8 cellular contexts compared by ENCODE assay signal in genomic region chr12:71663561-71664410, GRCh38. TPM values are rescaled to one million over a fixed set of nuclear protein-coding genes. Genes with fewer than 3 reads are reported as not detected.
DNase-seq lines count a peak whose midpoint lies in the region; ATAC-seq and TF ChIP-seq lines count a peak whose summit lies in the region.

THAP2 (plus strand) TSS chr12:71664301; CDS start chr12:71664510, 209 bp downstream.
A gene with protein sequence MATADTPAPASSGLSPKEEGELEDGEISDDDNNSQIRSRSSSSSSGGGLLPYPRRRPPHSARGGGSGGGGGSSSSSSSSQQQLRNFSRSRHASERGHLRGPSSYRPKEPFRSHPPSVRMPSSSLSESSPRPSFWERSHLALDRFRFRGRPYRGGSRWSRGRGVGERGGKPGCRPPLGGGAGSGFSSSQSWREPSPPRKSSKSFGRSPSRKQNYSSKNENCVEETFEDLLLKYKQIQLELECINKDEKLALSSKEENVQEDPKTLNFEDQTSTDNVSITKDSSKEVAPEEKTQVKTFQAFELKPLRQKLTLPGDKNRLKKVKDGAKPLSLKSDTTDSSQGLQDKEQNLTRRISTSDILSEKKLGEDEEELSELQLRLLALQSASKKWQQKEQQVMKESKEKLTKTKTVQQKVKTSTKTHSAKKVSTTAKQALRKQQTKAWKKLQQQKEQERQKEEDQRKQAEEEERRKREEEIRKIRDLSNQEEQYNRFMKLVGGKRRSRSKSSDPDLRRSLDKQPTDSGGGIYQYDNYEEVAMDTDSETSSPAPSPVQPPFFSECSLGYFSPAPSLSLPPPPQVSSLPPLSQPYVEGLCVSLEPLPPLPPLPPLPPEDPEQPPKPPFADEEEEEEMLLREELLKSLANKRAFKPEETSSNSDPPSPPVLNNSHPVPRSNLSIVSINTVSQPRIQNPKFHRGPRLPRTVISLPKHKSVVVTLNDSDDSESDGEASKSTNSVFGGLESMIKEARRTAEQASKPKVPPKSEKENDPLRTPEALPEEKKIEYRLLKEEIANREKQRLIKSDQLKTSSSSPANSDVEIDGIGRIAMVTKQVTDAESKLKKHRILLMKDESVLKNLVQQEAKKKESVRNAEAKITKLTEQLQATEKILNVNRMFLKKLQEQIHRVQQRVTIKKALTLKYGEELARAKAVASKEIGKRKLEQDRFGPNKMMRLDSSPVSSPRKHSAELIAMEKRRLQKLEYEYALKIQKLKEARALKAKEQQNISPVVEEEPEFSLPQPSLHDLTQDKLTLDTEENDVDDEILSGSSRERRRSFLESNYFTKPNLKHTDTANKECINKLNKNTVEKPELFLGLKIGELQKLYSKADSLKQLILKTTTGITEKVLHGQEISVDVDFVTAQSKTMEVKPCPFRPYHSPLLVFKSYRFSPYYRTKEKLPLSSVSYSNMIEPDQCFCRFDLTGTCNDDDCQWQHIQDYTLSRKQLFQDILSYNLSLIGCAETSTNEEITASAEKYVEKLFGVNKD (N-terminal part only) (minus strand): TSS chr12:71663848. CDS start chr12:71663610, 238 bp downstream.

- H3K27me3 Mint-ChIP-seq in chondrocyte (ENCODE audit: low read depth) = no peaks in the 10 kb centered on the region

- DNase-seq in Ammon's horn (ENCODE audit: low spot score) (peak; percentile 100), NCI-H446 treated with DMSO at 0.1 percent for 48 hours (lab: John Stamatoyannopoulos, UW) (peak; percentile 98), chondrocyte (ENCODE audit: low spot score) (peak; percentile 93), kidney epithelial cell (ENCODE audit: low read depth) (peak; percentile 100)
- DNase-seq in activated CD4-positive, alpha-beta T cell treated with anti-CD3 and anti-CD28 coated beads for 1 hour = peak; percentile 85
- peak; percentile 84 to 86 for DNase-seq in stimulated activated CD4-positive, alpha-beta T cell treated with anti-CD3 and anti-CD28 coated beads, Interleukin-15, amount 100 ng/mL, for 48 hours (ENCODE audit: low read depth in 2 of 2)

- H3K36me3 ChIP-seq in kidney epithelial cell (ENCODE audit: control insufficient read depth, insufficient read depth, low read length) = peaks cover 1% of the 10 kb centered on the region

- H3K4me1 Mint-ChIP-seq in chondrocyte (ENCODE audit: low read depth) = peaks cover 38% of the 10 kb centered on the region

- peak; percentile 68 for TF ChIP-seq CTCF in chondrocyte (IDR thresholded peaks at IDR 0.05)
- TF ChIP-seq CTCF in kidney epithelial cell (IDR thresholded peaks at IDR 0.05; ENCODE audit: insufficient read depth, low read length, poor library complexity, severe bottlenecking) = peak; percentile 37

- peak within 1 kb of the TSS; percentile 100 for H3K4me3 Mint-ChIP-seq in chondrocyte (ENCODE audit: unreplicated experiment)

- ATAC-seq in GM19043 (IDR thresholded peaks at IDR 0.05; ENCODE audit: low read depth, unreplicated experiment) (peak; percentile 81), HG03378 (IDR thresholded peaks at IDR 0.05; ENCODE audit: unreplicated experiment) (peak; percentile 97)

- peak within 1 kb of the TSS; percentile 100 for H3K27ac Mint-ChIP-seq in chondrocyte (ENCODE audit: unreplicated experiment)

- H3K36me3 Mint-ChIP-seq in chondrocyte (ENCODE audit: low read depth) = peaks cover 13% of the 10 kb centered on the region

- H3K27me3 ChIP-seq in kidney epithelial cell (ENCODE audit: control insufficient read depth, insufficient read depth, low read length) = no peaks in the 10 kb centered on the region

- H3K4me3 ChIP-seq in kidney epithelial cell (ENCODE audit: low read depth, low read length) = peak within 1 kb of the TSS; percentile 79

- no peaks in the 10 kb centered on the region for H3K9me3 Mint-ChIP-seq in chondrocyte (ENCODE audit: low read depth)

RNA-seq across cellular contexts. Expression of gene THAP2, which starts in this region (rescaled TPM):
- total RNA-seq in chondrocyte (4.8 to 5.9 TPM (median 5.2 TPM) in 3 replicates), kidney epithelial cell (4.1 and 6.1 TPM in 2 replicates)

RNA-seq across cellular contexts. Expression of the second gene that starts in this region (rescaled TPM):
- total RNA-seq in chondrocyte = 36.7 to 62.6 TPM (median 39.6 TPM) in 3 replicates
- total RNA-seq in kidney epithelial cell = 22.3 and 25.2 TPM in 2 replicates

Comparison
In these comparisons a context has a peak if more than half of its experiments do, and no peak if none do; other contexts are left out.
1. Peak in every context shown above with its lines: DNase-seq, ATAC-seq and H3K4me3 ChIP-seq.